Comparison of ENCODE assay signal across 7 cellular contexts in the genomic region with DNA sequence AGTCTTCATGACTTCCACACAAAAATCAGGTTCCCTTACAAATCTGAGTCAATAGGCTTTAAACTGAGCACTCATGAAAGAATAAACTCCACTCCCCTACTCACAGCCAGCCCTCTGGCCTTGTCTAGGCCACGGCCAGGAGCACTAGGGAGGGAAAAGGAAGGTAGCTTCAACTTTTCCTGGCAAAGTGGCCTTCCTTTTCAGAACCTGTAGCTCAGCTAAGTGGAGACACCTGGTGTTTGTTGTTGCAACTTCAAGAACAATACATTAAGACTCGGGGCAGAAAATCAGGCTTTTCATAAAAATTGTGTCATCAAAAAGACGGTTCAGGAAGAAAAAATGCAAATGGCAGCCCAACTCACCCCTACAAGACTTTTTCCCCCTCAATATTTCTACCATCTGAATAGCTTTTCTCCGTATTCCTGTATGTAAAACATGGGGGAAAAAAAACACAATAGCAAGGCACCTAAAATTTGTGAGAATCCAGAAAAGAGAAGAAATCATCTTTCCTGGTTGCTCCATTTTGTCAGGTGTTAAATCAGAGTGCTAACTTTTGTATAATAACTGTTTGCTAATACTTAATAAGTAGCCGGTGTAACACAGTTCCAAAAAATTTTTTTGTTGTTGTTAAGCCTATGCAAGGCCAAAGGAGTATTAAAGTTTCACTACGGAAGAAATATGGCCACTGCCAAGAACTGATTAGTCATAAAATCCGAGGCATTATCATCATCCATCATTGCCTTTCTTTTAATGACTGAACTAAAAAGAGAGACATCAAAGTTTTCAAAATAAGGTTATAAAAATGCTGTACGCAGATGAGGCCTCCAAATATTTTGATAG.
A peak's percentile ranks its signal among the peaks of the same experiment; 100 is the strongest.
DNase-seq lines count a peak whose midpoint lies in the region; ATAC-seq and TF ChIP-seq lines count a peak whose summit lies in the region.

No MANE protein-coding gene starts in this region.

- peaks cover 4% of the 10 kb centered on the region; the same call in 1 of the 2 replicates for H3K9me3 ChIP-seq in Panc1 (ENCODE audit: control insufficient read depth, insufficient read depth, low read depth, low read length)
- H3K9me3 ChIP-seq in esophagus squamous epithelium = no peaks in the 10 kb centered on the region
- H3K9me3 ChIP-seq in psoas muscle = no peaks in the 10 kb centered on the region

- H3K27ac ChIP-seq in Panc1 (ENCODE audit: low read length) = peak overlapping the region; percentile 99
- H3K27ac ChIP-seq in esophagus squamous epithelium = peak overlapping the region; percentile 77 to 83 (median 82)
- H3K27ac ChIP-seq in psoas muscle = no peak overlapping the region

- H3K27me3 Mint-ChIP-seq in stimulated activated naive CD8-positive, alpha-beta T cell treated with anti-CD3 and anti-CD28 coated beads, Interleukin-15, amount 100 ng/mL, for 72 hours = no peaks in the 10 kb centered on the region

- CTCF ChIA-PET in Panc1 (lab: Charles Lee) = interaction anchor here (0.5 to 1.2 kb wide), 5 partner anchors 8 to 1339 kb away, joined by 3 read pairs; no protein-coding TSS in a partner anchor

- H3K9me3 Mint-ChIP-seq in stimulated activated naive CD8-positive, alpha-beta T cell treated with anti-CD3 and anti-CD28 coated beads, Interleukin-15, amount 100 ng/mL, for 72 hours = no peaks in the 10 kb centered on the region

- in situ Hi-C loops in Panc1 (cut with HindIII; ENCODE audit: low pct_unique_long_range_greater_than_20kb, low sequenced_read_pairs) = no loop called here

- intact Hi-C loops in Panc1 (cut with micrococcal nuclease; ENCODE audit: unreplicated experiment) (loop anchor here (5.0 to 10.0 kb wide), 6 partner anchors 73 to 1018 kb away; partner anchors contain the start of gene CABCOCO1), esophagus squamous epithelium (cut with DNase I) (loop anchor here (10.0 kb wide), 1 partner anchor 90 kb away; no protein-coding TSS in a partner anchor), psoas muscle (cut with DNase I) (loop anchor here in 1 of 2 donors (5.0 kb wide), 2 partner anchors 48 to 88 kb away; no protein-coding TSS in a partner anchor)

- peak overlapping the region in 1 of 2 donors; percentile 6 for H3K27ac Mint-ChIP-seq in stimulated activated naive CD8-positive, alpha-beta T cell treated with anti-CD3 and anti-CD28 coated beads, Interleukin-15, amount 100 ng/mL, for 72 hours

- no peak for TF ChIP-seq POLR2A in esophagus squamous epithelium (IDR thresholded peaks at IDR 0.05)

- H3K27me3 ChIP-seq in Panc1 (ENCODE audit: control insufficient read depth, insufficient read depth, low read length) (no peaks in the 10 kb centered on the region), esophagus squamous epithelium (no peaks in the 10 kb centered on the region), psoas muscle (ENCODE audit: insufficient read depth in 3 of 3, low read length in 2 of 3) (no peaks in the 10 kb centered on the region)

- POLR2A ChIA-PET in Panc1 (lab: Charles Lee) = interaction anchor here (0.7 kb wide), 1 partner anchor 56 kb away, joined by 8 read pairs; no protein-coding TSS in a partner anchor

- 0 out of 2 replicates have a peak, but pooled peaks have one; percentile 12 for ATAC-seq in Panc1
- peak in 1 of 4 donors; percentile 65 for ATAC-seq in psoas muscle
- no peak for ATAC-seq in GM21717 (IDR thresholded peaks at IDR 0.05; ENCODE audit: unreplicated experiment)
- ATAC-seq in stimulated activated naive CD8-positive, alpha-beta T cell treated with anti-CD3 and anti-CD28 coated beads, Interleukin-15, amount 100 ng/mL, for 72 hours = no peak

- H3K4me1 ChIP-seq in Panc1 (ENCODE audit: control insufficient read depth, insufficient read depth, low read length) = peaks cover 38% of the 10 kb centered on the region
- peaks cover 23 to 65% (median 31%) of the 10 kb centered on the region in 3 donors for H3K4me1 ChIP-seq in esophagus squamous epithelium
- peaks cover 29% of the 10 kb centered on the region for H3K4me1 ChIP-seq in psoas muscle

- H3K36me3 ChIP-seq in Panc1 (ENCODE audit: control insufficient read depth, insufficient read depth, low read length) = no peaks in the 10 kb centered on the region
- H3K36me3 ChIP-seq in esophagus squamous epithelium = no peaks in the 10 kb centered on the region
- H3K36me3 ChIP-seq in psoas muscle (ENCODE audit: insufficient read depth in 1 of 2, low read depth in 1 of 2) = no peaks in the 10 kb centered on the region

- TF ChIP-seq CTCF in Panc1 (IDR thresholded peaks at IDR 0.05) (peak; percentile 80), esophagus squamous epithelium (IDR thresholded peaks at IDR 0.05) (peak in 5 of 6 experiments; percentile 30 to 78 (median 60)), psoas muscle (IDR thresholded peaks at IDR 0.05) (peak; percentile 28)

- H3K4me3 Mint-ChIP-seq in stimulated activated naive CD8-positive, alpha-beta T cell treated with anti-CD3 and anti-CD28 coated beads, Interleukin-15, amount 100 ng/mL, for 72 hours = no peak overlapping the region

- H3K4me3 ChIP-seq in Panc1 (ENCODE audit: low read depth in 2 of 2, low read length in 2 of 2) (no peak overlapping the region), esophagus squamous epithelium (no peak overlapping the region), psoas muscle (no peak overlapping the region)

- 11 to 16% methylated on average over 7 to 8 of the region's 8 CpGs for WGBS in esophagus squamous epithelium, 2 donors
- 33 to 42% (median 41%) methylated on average over 8 of the region's 8 CpGs for WGBS in psoas muscle, 3 donors

- peaks cover 19% of the 10 kb centered on the region for H3K4me1 Mint-ChIP-seq in stimulated activated naive CD8-positive, alpha-beta T cell treated with anti-CD3 and anti-CD28 coated beads, Interleukin-15, amount 100 ng/mL, for 72 hours

- no TSS peak for BruUV-seq in Panc1 (replicated peaks; lab: Mats Ljungman, UMichigan)

- DNase-seq in ELR (ENCODE audit: low read depth) (peak; percentile 78), H4 (ENCODE audit: low spot score) (peak; percentile 81), Panc1 (ENCODE audit: low read depth, low spot score) (no peak), esophagus squamous epithelium (lab: John Stamatoyannopoulos, UW) (no peak), psoas muscle (no peak)
- DNase-seq in stimulated activated naive CD8-positive, alpha-beta T cell treated with anti-CD3 and anti-CD28 coated beads, Interleukin-15, amount 100 ng/mL, for 72 hours = no peak

Comparison
In these comparisons a context has a peak if more than half of its experiments do, and no peak if none do; other contexts are left out.
1. DNase-seq: peak in ELR (single experiment) and H4 (single experiment); none in Panc1 (single experiment), esophagus squamous epithelium (single experiment), psoas muscle (0 of 2) and stimulated activated naive CD8-positive, alpha-beta T cell treated with anti-CD3 and anti-CD28 coated beads, Interleukin-15, amount 100 ng/mL, for 72 hours (0 of 2).
2. CTCF ChIP-seq: peak in every context shown above with its lines; median percentile 80 in Panc1; 60 in esophagus squamous epithelium; 28 in psoas muscle.